In genomic region chr11:44727373-44728084, GRCh38 we compare ENCODE assay signal across 8 cellular contexts. TPM values are rescaled to one million over a fixed set of nuclear protein-coding genes. Genes with fewer than 3 reads are reported as not detected.
DNase-seq lines count a peak whose midpoint lies in the region; ATAC-seq and TF ChIP-seq lines count a peak whose summit lies in the region.

No MANE protein-coding gene starts in this region.

- H3K9me3 ChIP-seq in PC-9 (ENCODE audit: insufficient read depth, low read depth): no peaks in the 10 kb centered on the region

- ATAC-seq in GM18502 (IDR thresholded peaks at IDR 0.05; ENCODE audit: poor library complexity, unreplicated experiment): peak; percentile 54
- ATAC-seq in activated T-helper 17 cell treated with anti-CD3 and anti-CD28 coated beads, Interleukin-2, amount 50 U/mL, for 72 hours (replicated peaks): peak; percentile 73

- H3K79me2 ChIP-seq in ACC112 (ENCODE audit: control insufficient read depth, insufficient read depth, low read length, unreplicated experiment) (no peaks in the 10 kb centered on the region), PC-9 (ENCODE audit: low read depth) (no peaks in the 10 kb centered on the region)

- peak overlapping the region; percentile 74 for H3K4me3 Mint-ChIP-seq in activated T-helper 17 cell treated with anti-CD3 and anti-CD28 coated beads, Interleukin-2, amount 50 U/mL, for 72 hours
- peak overlapping the region; percentile 88 for H3K4me3 Mint-ChIP-seq in nephron progenitor cell

- no TSS peak for BruUV-seq in PC-9 (replicated peaks; lab: Mats Ljungman, UMichigan)

- no peaks in the 10 kb centered on the region for H4K20me1 ChIP-seq in PC-9 (ENCODE audit: insufficient read depth)

- CTCF ChIA-PET in PC-9 (lab: Charles Lee): no interaction called here

- H3K27me3 Mint-ChIP-seq in activated T-helper 17 cell treated with anti-CD3 and anti-CD28 coated beads, Interleukin-2, amount 50 U/mL, for 72 hours: no peaks in the 10 kb centered on the region
- H3K27me3 Mint-ChIP-seq in nephron progenitor cell (ENCODE audit: low read depth, poor library complexity): peaks cover 4% of the 10 kb centered on the region

- H3K9me2 ChIP-seq in PC-9 (ENCODE audit: insufficient read depth): no peaks in the 10 kb centered on the region

- H3K4me2 ChIP-seq in PC-9: 0 out of 2 replicates have a peak overlapping the region, but pooled peaks have one; percentile 41

- peak; percentile 65 for TF ChIP-seq CTCF in HL-60 (IDR thresholded peaks at IDR 0.05; ENCODE audit: insufficient read depth, low read length)
- TF ChIP-seq CTCF in PC-9 (conservative IDR thresholded peaks at IDR 0.05): peak; percentile 87
- TF ChIP-seq CTCF in fibroblast of pulmonary artery (IDR thresholded peaks at IDR 0.05; ENCODE audit: low read length, missing control alignments): peak; percentile 73
- peak; percentile 97 for TF ChIP-seq CTCF in nephron progenitor cell (IDR thresholded peaks at IDR 0.05)

- H2AFZ ChIP-seq in ACC112 (ENCODE audit: low read length, unreplicated experiment) (peak overlapping the region; percentile 68), PC-9 (no peak overlapping the region)

- H3K27me3 ChIP-seq in ACC112 (ENCODE audit: insufficient read depth, low read length): peaks cover 50% of the 10 kb centered on the region
- peaks cover 38% of the 10 kb centered on the region for H3K27me3 ChIP-seq in HL-60 (ENCODE audit: insufficient read depth, poor library complexity, severe bottlenecking)
- H3K27me3 ChIP-seq in PC-9 (ENCODE audit: insufficient read depth, low read depth): peaks cover 15% of the 10 kb centered on the region; the same call in 1 of the 2 replicates

- H3K36me3 ChIP-seq in ACC112 (ENCODE audit: insufficient read depth, low read length) (no peaks in the 10 kb centered on the region), PC-9 (ENCODE audit: low read depth) (no peaks in the 10 kb centered on the region)

- H3K36me3 Mint-ChIP-seq in activated T-helper 17 cell treated with anti-CD3 and anti-CD28 coated beads, Interleukin-2, amount 50 U/mL, for 72 hours (ENCODE audit: low read depth): no peaks in the 10 kb centered on the region
- no peaks in the 10 kb centered on the region for H3K36me3 Mint-ChIP-seq in nephron progenitor cell (ENCODE audit: low read depth)

- no peaks in the 10 kb centered on the region for H3K4me1 ChIP-seq in ACC112 (ENCODE audit: control insufficient read depth, insufficient read depth, low read length, unreplicated experiment)
- no peaks in the 10 kb centered on the region for H3K4me1 ChIP-seq in PC-9 (replicated peaks; ENCODE audit: insufficient read depth)

- no peak overlapping the region for H3K27ac ChIP-seq in ACC112 (ENCODE audit: low read depth, low read length)
- no peak overlapping the region for H3K27ac ChIP-seq in HL-60 (replicated peaks)
- H3K27ac ChIP-seq in PC-9: no peak overlapping the region

- H3F3A ChIP-seq in PC-9 (ENCODE audit: insufficient read depth, low read depth): no peaks in the 10 kb centered on the region

- H3K4me1 Mint-ChIP-seq in activated T-helper 17 cell treated with anti-CD3 and anti-CD28 coated beads, Interleukin-2, amount 50 U/mL, for 72 hours: peaks cover 41% of the 10 kb centered on the region
- peaks cover 63% of the 10 kb centered on the region for H3K4me1 Mint-ChIP-seq in nephron progenitor cell

- intact Hi-C loops in PC-9 (cut with micrococcal nuclease; ENCODE audit: unreplicated experiment): loop anchor here (5.0 to 10.0 kb wide), 3 partner anchors 105 to 185 kb away; no protein-coding TSS in a partner anchor

- POLR2A ChIA-PET in PC-9 (lab: Charles Lee; ENCODE audit: unreplicated experiment): no interaction called here

- H3K4me3 ChIP-seq in ACC112 (ENCODE audit: low read depth, low read length) (peak overlapping the region; percentile 74), HL-60 (replicated peaks; ENCODE audit: insufficient read depth, low read length) (peak overlapping the region; percentile 25), PC-9 (no peak overlapping the region), fibroblast of pulmonary artery (replicated peaks; ENCODE audit: low read depth, low read length) (peak overlapping the region; percentile 47)

- peak overlapping the region; percentile 55 for H3K27ac Mint-ChIP-seq in activated T-helper 17 cell treated with anti-CD3 and anti-CD28 coated beads, Interleukin-2, amount 50 U/mL, for 72 hours
- H3K27ac Mint-ChIP-seq in nephron progenitor cell: no peak overlapping the region

- DNase-seq in HL-60 (ENCODE audit: low read depth in 1 of 2, low spot score in 1 of 2) (peak; percentile 32 to 45), PC-9 (peak in 1 of 2 experiments; percentile 58), fibroblast of pulmonary artery (ENCODE audit: low read depth) (peak; percentile 75), nephron progenitor cell (peak; percentile 93)
- peak; percentile 51 to 78 (median 69) for DNase-seq in stimulated activated naive CD4-positive, alpha-beta T cell (lab: John Stamatoyannopoulos, UW)

- H3K9me3 Mint-ChIP-seq in activated T-helper 17 cell treated with anti-CD3 and anti-CD28 coated beads, Interleukin-2, amount 50 U/mL, for 72 hours: no peaks in the 10 kb centered on the region
- no peaks in the 10 kb centered on the region for H3K9me3 Mint-ChIP-seq in nephron progenitor cell

RNA-seq across cellular contexts. Expression of gene TSPAN18, which starts 0.8 kb away (rescaled TPM):
- total RNA-seq in PC-9 (2021): not detected in 2 replicates
- total RNA-seq in activated T-helper 17 cell treated with anti-CD3 and anti-CD28 coated beads, Interleukin-2, amount 50 U/mL, for 72 hours: 1 to 10 TPM; 3.3 to 3.9 TPM
